ENCODE assay signal across 11 cellular contexts in genomic region chr22:49999063-49999900, GRCh38. TPM values are rescaled to one million over a fixed set of nuclear protein-coding genes. Genes with fewer than 3 reads are reported as not detected.
DNase-seq lines count a peak whose midpoint lies in the region; ATAC-seq and TF ChIP-seq lines count a peak whose summit lies in the region.
"Had no signal": no experiment of that assay in that cellular context is flagged by ENCODE, and none has a peak within 500 bp of the region (broad histone marks: within the 10 kb centered on the region; RNA-seq: fewer than 3 reads in every experiment).

No MANE protein-coding gene starts in this region.

- no peaks in the 10 kb centered on the region for H3K9me3 ChIP-seq in left ventricle myocardium inferior (replicated peaks)
- H3K9me3 ChIP-seq in psoas muscle, result no peaks in the 10 kb centered on the region
- H3K9me3 ChIP-seq in tibial nerve, result no peaks in the 10 kb centered on the region

- no peak for TF ChIP-seq EP300 in tibial nerve (IDR thresholded peaks at IDR 0.05)

- H3K4me3 Mint-ChIP-seq in GM23338, result peak overlapping the region; percentile 71

- H3K9me3 Mint-ChIP-seq in GM23338, result peaks cover 3% of the 10 kb centered on the region; the same call in 1 of the 3 replicates
- H3K9me3 Mint-ChIP-seq: central memory CD8-positive, alpha-beta T cell had no signal

- H3F3A ChIP-seq in GM23338 (replicated peaks; ENCODE audit: low read depth), result 0 out of 2 replicates have a peak, but pooled peaks cover 3% of the 10 kb centered on the region

- ATAC-seq in GM23338, result peak; percentile 68
- ATAC-seq in psoas muscle, result peak; percentile 59 to 80 (median 73)
- no peak for ATAC-seq in GM18861 (IDR thresholded peaks at IDR 0.05; ENCODE audit: unreplicated experiment)

- H2AFZ ChIP-seq in GM23338, result peak overlapping the region; percentile 83; the same call in 1 of the 2 replicates

- no peak overlapping the region for H3K27ac ChIP-seq in GM23338 (ENCODE audit: low read depth)
- no peak overlapping the region for H3K27ac ChIP-seq in left ventricle myocardium inferior (replicated peaks)
- H3K27ac ChIP-seq in psoas muscle, result no peak overlapping the region
- H3K27ac ChIP-seq in tibial nerve, result no peak overlapping the region

- H3K36me3 Mint-ChIP-seq in GM23338 (ENCODE audit: low read depth), result no peaks in the 10 kb centered on the region

- no peaks in the 10 kb centered on the region for H3K79me2 ChIP-seq in GM23338 (replicated peaks; ENCODE audit: insufficient read depth)

- TF ChIP-seq CTCF in GM23338 (conservative IDR thresholded peaks at IDR 0.05; ENCODE audit: low read depth in 2 of 2) (no peak), left ventricle myocardium inferior (IDR thresholded peaks at IDR 0.05; ENCODE audit: borderline replicate concordance) (no peak), psoas muscle (IDR thresholded peaks at IDR 0.05) (no peak), tibial nerve (IDR thresholded peaks at IDR 0.05) (no peak)

- H3K4me1 ChIP-seq in GM23338 (ENCODE audit: insufficient read depth) (no peaks in the 10 kb centered on the region), left ventricle myocardium inferior (peaks cover 4% of the 10 kb centered on the region), psoas muscle (no peaks in the 10 kb centered on the region), tibial nerve (peaks cover 0 to 8% (median 0%) of the 10 kb centered on the region in 4 donors)

- no peaks in the 10 kb centered on the region for H3K9me2 ChIP-seq in GM23338 (ENCODE audit: insufficient read depth)

- DNase-seq in GM23338 (ENCODE audit: low spot score) (peak; percentile 80), left ventricle myocardium inferior (no peak), psoas muscle (peak in 1 of 2 donors; percentile 54), COLO829 (ENCODE audit: low spot score) (no peak), tibial nerve (ENCODE audit: low spot score in 2 of 2) (no peak), NCI-H1105 treated with DMSO at 0.1 percent for 48 hours (lab: John Stamatoyannopoulos, UW) (no peak)
- DNase-seq in activated CD8-positive, alpha-beta memory T cell treated with anti-CD3 and anti-CD28 coated beads for 24 hours, result peak; percentile 64
- DNase-seq: NCI-H146 had no signal

- H3K27ac Mint-ChIP-seq in GM23338, result no peak overlapping the region

- peaks cover 12% of the 10 kb centered on the region for H3K4me1 Mint-ChIP-seq in GM23338

- H4K20me1 ChIP-seq in GM23338 (replicated peaks; ENCODE audit: insufficient read depth), result no peaks in the 10 kb centered on the region

- intact Hi-C loops in left ventricle myocardium inferior (cut with micrococcal nuclease), result loop anchor here (10.0 kb wide), 1 partner anchor 74 kb away; no protein-coding TSS in a partner anchor
- intact Hi-C loops in psoas muscle (cut with DNase I), result loop anchor here in 1 of 2 donors (10.0 kb wide), 1 partner anchor 234 kb away; no protein-coding TSS in a partner anchor

- no peak for TF ChIP-seq POLR2A in tibial nerve (IDR thresholded peaks at IDR 0.05)

- peaks cover 25% of the 10 kb centered on the region for H3K27me3 Mint-ChIP-seq in GM23338 (ENCODE audit: insufficient read depth, low read depth, poor library complexity)
- H3K27me3 Mint-ChIP-seq: central memory CD8-positive, alpha-beta T cell had no signal

- 13 to 23% (median 18%) methylated on average over 25 to 64 of the region's 67 CpGs for WGBS in psoas muscle, 3 donors
- WGBS in tibial nerve, 2 donors, result 25 to 80% methylated on average over 1 to 27 of the region's 67 CpGs

- H3K36me3 ChIP-seq in GM23338 (ENCODE audit: insufficient read depth), result no peaks in the 10 kb centered on the region
- no peaks in the 10 kb centered on the region for H3K36me3 ChIP-seq in left ventricle myocardium inferior
- no peaks in the 10 kb centered on the region for H3K36me3 ChIP-seq in psoas muscle (ENCODE audit: insufficient read depth in 1 of 2, low read depth in 1 of 2)
- H3K36me3 ChIP-seq in tibial nerve, result no peaks in the 10 kb centered on the region

- peak overlapping the region; percentile 81 for H3K4me2 ChIP-seq in GM23338

- H3K4me3 ChIP-seq in GM23338, result peak overlapping the region; percentile 59
- H3K4me3 ChIP-seq in left ventricle myocardium inferior, result peak overlapping the region; percentile 52
- H3K4me3 ChIP-seq in psoas muscle, result peak overlapping the region; percentile 51
- no peak overlapping the region for H3K4me3 ChIP-seq in tibial nerve

- H3K27me3 ChIP-seq in GM23338 (ENCODE audit: insufficient read depth) (peaks cover 15% of the 10 kb centered on the region), left ventricle myocardium inferior (ENCODE audit: low read depth) (peaks cover 42% of the 10 kb centered on the region), psoas muscle (ENCODE audit: insufficient read depth in 3 of 3, low read length in 2 of 3) (peaks cover 0 to 4% (median 3%) of the 10 kb centered on the region in 3 donors), tibial nerve (peaks cover 0 to 37% of the 10 kb centered on the region in 2 donors)

TF ChIP-seq in GM23338, 12 proteins besides CTCF, POLR2A, EP300 and RAD21:
- no peak for TF ChIP-seq EZH2phosphoT487 (IDR thresholded peaks at IDR 0.05; ENCODE audit: unreplicated experiment)
- TF ChIP-seq POLR2AphosphoS5 (IDR thresholded peaks at IDR 0.05; ENCODE audit: low read depth), result peak; percentile 39

RNA-seq across cellular contexts. Expression of gene IL17REL, which starts 13.3 kb away (rescaled TPM):
- 0.31 TPM in 1 of 2 replicates, not detected in the other for total RNA-seq in GM23338 (2014; rRNA removed; shearing (Covaris generic))
- polyA plus RNA-seq in GM23338 (2016; fragmentation: Nextera tagmentation; extraction: Ambion mirVana) (not detected in 2 replicates), psoas muscle (not detected)
- total RNA-seq in left ventricle myocardium inferior (not detected), psoas muscle (not detected), tibial nerve (not detected)
- total RNA-seq: mononuclear cell had no signal

RNA-seq across cellular contexts. Expression of gene PIM3, which starts 38.7 kb away (rescaled TPM):
- 30.6 and 37.3 TPM in 2 replicates for total RNA-seq in GM23338 (2014; rRNA removed; shearing (Covaris generic))
- polyA plus RNA-seq in GM23338 (2016; fragmentation: Nextera tagmentation; extraction: Ambion mirVana), result 17.7 and 18.8 TPM in 2 replicates
- total RNA-seq in left ventricle myocardium inferior, result 57.1 TPM
- total RNA-seq in psoas muscle, result 100 to 1,000 TPM in 2 of 4 donors, 10 to 100 TPM in 2; 40.5 to 128 (median 84.5) TPM
- 10 to 100 TPM; 66.4 to 84.5 (median 79.0) TPM for polyA plus RNA-seq in psoas muscle
- total RNA-seq in tibial nerve, result 100 to 1,000 TPM in 3 of 4 donors, 10 to 100 TPM in 1; 98.3 to 138 (median 119) TPM

RNA-seq across cellular contexts. Expression of gene TTLL8, which starts 58.8 kb away (rescaled TPM):
- total RNA-seq in GM23338 (2014; rRNA removed; shearing (Covaris generic)), result not detected in 2 replicates
- polyA plus RNA-seq in GM23338 (2016; fragmentation: Nextera tagmentation; extraction: Ambion mirVana) (not detected in 2 replicates), psoas muscle (not detected)
- total RNA-seq in left ventricle myocardium inferior (not detected), psoas muscle (not detected), tibial nerve (not detected)
- total RNA-seq: mononuclear cell had no signal

Comparison
In these comparisons a context has a peak if more than half of its experiments do, and no peak if none do; other contexts are left out.
1. DNase-seq: peak in GM23338 (single experiment) and activated CD8-positive, alpha-beta memory T cell treated with anti-CD3 and anti-CD28 coated beads for 24 hours (single experiment); none in left ventricle myocardium inferior (single experiment), COLO829 (single experiment), tibial nerve (0 of 2) and NCI-H1105 treated with DMSO at 0.1 percent for 48 hours (single experiment).
2. H3K4me3 ChIP-seq: peak in GM23338 (single experiment), left ventricle myocardium inferior (single experiment) and psoas muscle (single experiment); none in tibial nerve (0 of 4).